ENCODE assay signal across 2 cellular contexts in genomic region chr5:108167174-108167573, GRCh38.
TF ChIP-seq lines count a peak whose summit lies in the region.

No MANE protein-coding gene starts in this region.

TF ChIP-seq in SK-N-SH treated with all-trans-retinoic acid at 6 μM for 48 hours, 23 proteins besides CTCF, POLR2A, EP300 and RAD21 (continued from another document):
- no peak for TF ChIP-seq TSHZ2 (CRISPR knock-in tag; IDR thresholded peaks at IDR 0.05)

TF ChIP-seq in SK-N-SH, 30 proteins besides CTCF, POLR2A, EP300 and RAD21 (continued from another document):
- TF ChIP-seq, protein P1, sequence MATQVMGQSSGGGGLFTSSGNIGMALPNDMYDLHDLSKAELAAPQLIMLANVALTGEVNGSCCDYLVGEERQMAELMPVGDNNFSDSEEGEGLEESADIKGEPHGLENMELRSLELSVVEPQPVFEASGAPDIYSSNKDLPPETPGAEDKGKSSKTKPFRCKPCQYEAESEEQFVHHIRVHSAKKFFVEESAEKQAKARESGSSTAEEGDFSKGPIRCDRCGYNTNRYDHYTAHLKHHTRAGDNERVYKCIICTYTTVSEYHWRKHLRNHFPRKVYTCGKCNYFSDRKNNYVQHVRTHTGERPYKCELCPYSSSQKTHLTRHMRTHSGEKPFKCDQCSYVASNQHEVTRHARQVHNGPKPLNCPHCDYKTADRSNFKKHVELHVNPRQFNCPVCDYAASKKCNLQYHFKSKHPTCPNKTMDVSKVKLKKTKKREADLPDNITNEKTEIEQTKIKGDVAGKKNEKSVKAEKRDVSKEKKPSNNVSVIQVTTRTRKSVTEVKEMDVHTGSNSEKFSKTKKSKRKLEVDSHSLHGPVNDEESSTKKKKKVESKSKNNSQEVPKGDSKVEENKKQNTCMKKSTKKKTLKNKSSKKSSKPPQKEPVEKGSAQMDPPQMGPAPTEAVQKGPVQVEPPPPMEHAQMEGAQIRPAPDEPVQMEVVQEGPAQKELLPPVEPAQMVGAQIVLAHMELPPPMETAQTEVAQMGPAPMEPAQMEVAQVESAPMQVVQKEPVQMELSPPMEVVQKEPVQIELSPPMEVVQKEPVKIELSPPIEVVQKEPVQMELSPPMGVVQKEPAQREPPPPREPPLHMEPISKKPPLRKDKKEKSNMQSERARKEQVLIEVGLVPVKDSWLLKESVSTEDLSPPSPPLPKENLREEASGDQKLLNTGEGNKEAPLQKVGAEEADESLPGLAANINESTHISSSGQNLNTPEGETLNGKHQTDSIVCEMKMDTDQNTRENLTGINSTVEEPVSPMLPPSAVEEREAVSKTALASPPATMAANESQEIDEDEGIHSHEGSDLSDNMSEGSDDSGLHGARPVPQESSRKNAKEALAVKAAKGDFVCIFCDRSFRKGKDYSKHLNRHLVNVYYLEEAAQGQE (IDR thresholded peaks at IDR 0.05; ENCODE audit: low read depth, low read length), result no peak
- no peak for TF ChIP-seq USF1 (IDR thresholded peaks at IDR 0.05; ENCODE audit: borderline replicate concordance, low read depth)
- no peak for TF ChIP-seq RXRA (IDR thresholded peaks at IDR 0.05; ENCODE audit: borderline replicate concordance, low read depth)
- no peak for TF ChIP-seq TAF1 (IDR thresholded peaks at IDR 0.05; ENCODE audit: borderline replicate concordance, low read depth, low read length)
- no peak for TF ChIP-seq NRF1 (IDR thresholded peaks at IDR 0.05; ENCODE audit: low read depth, low read length)
- TF ChIP-seq SMC3 (IDR thresholded peaks at IDR 0.05; ENCODE audit: low read depth, low read length), result no peak
- no peak for TF ChIP-seq FOXJ3 (CRISPR knock-in tag; IDR thresholded peaks at IDR 0.05)
- TF ChIP-seq, protein P2, sequence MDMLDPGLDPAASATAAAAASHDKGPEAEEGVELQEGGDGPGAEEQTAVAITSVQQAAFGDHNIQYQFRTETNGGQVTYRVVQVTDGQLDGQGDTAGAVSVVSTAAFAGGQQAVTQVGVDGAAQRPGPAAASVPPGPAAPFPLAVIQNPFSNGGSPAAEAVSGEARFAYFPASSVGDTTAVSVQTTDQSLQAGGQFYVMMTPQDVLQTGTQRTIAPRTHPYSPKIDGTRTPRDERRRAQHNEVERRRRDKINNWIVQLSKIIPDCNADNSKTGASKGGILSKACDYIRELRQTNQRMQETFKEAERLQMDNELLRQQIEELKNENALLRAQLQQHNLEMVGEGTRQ (IDR thresholded peaks at IDR 0.05; ENCODE audit: borderline replicate concordance, low read depth, low read length), result no peak
- no peak for TF ChIP-seq MEF2A (IDR thresholded peaks at IDR 0.05; ENCODE audit: borderline replicate concordance, low read depth)
